Comparison of ENCODE assay signal across 8 cellular contexts in genomic region chr6:108559097-108559883, GRCh38. TPM values are rescaled to one million over a fixed set of nuclear protein-coding genes. Genes with fewer than 3 reads are reported as not detected.
DNase-seq lines count a peak whose midpoint lies in the region; ATAC-seq and TF ChIP-seq lines count a peak whose summit lies in the region.

No MANE protein-coding gene starts in this region.

- H3K27ac ChIP-seq in CD4-positive, CD25-positive, alpha-beta regulatory T cell (ENCODE audit: insufficient read depth, low read length, poor library complexity, severe bottlenecking) = peak overlapping the region; percentile 100
- H3K27ac ChIP-seq in HUES64 (ENCODE audit: low read depth, low read length) (peak overlapping the region; percentile 84; the same call in 1 of the 2 replicates), mucosa of rectum (ENCODE audit: low read depth in 2 of 2, low read length in 2 of 2) (peak overlapping the region; percentile 100)

- peaks cover 0 to 5% (median 0%) of the 10 kb centered on the region in 7 donors for H3K9me3 Mint-ChIP-seq in CD4-positive, CD25-positive, alpha-beta regulatory T cell

- H3K9ac ChIP-seq in HUES64 (ENCODE audit: low read depth, low read length) (peak overlapping the region; percentile 54), mucosa of rectum (ENCODE audit: low read depth in 1 of 2, low read length in 2 of 2) (peak overlapping the region; percentile 91 to 98)

- peaks cover 6% of the 10 kb centered on the region for H3K36me3 Mint-ChIP-seq in CD4-positive, CD25-positive, alpha-beta regulatory T cell

- peaks cover 15 to 33% (median 22%) of the 10 kb centered on the region in 4 donors for H3K4me1 Mint-ChIP-seq in CD4-positive, CD25-positive, alpha-beta regulatory T cell

- H3K4me3 Mint-ChIP-seq in CD4-positive, CD25-positive, alpha-beta regulatory T cell = peak overlapping the region; percentile 97 to 100 (median 98)

- peak; percentile 65 to 68 for ATAC-seq in CD4-positive, CD25-positive, alpha-beta regulatory T cell (ENCODE audit: low read depth in 2 of 2)
- ATAC-seq in GM19455 (IDR thresholded peaks at IDR 0.05; ENCODE audit: unreplicated experiment) = peak; percentile 47

- no peaks in the 10 kb centered on the region for H3K27me3 ChIP-seq in CD4-positive, CD25-positive, alpha-beta regulatory T cell (ENCODE audit: control insufficient read depth, insufficient read depth, low read length)
- H3K27me3 ChIP-seq in HUES64 (ENCODE audit: insufficient read depth, low read length) = peaks cover 56% of the 10 kb centered on the region
- H3K27me3 ChIP-seq in mucosa of rectum (ENCODE audit: control insufficient read depth in 2 of 2, insufficient read depth in 2 of 2, low read length in 2 of 2) = no peaks in the 10 kb centered on the region

- peak overlapping the region; percentile 99 for H3K4me3 ChIP-seq in CD4-positive, CD25-positive, alpha-beta regulatory T cell (ENCODE audit: low read depth, low read length)
- H3K4me3 ChIP-seq in HUES64 (ENCODE audit: low read length) = peak overlapping the region; percentile 68
- H3K4me3 ChIP-seq in epithelial cell of proximal tubule (ENCODE audit: low read depth, low read length) = peak overlapping the region; percentile 82
- peak overlapping the region; percentile 83 to 92 for H3K4me3 ChIP-seq in mucosa of rectum (ENCODE audit: low read length in 2 of 2)

- peak; percentile 82 to 91 (median 90) for DNase-seq in CD4-positive, CD25-positive, alpha-beta regulatory T cell
- DNase-seq in OCI-M1 (lab: John Stamatoyannopoulos, UW) (peak; percentile 92), epithelial cell of proximal tubule (ENCODE audit: low read depth) (no peak)
- DNase-seq in activated T-cell treated with anti-CD3 and anti-CD28 coated beads, Interleukin-2, amount 50 U/mL, for 1 hour = peak; percentile 87
- peak; percentile 61 to 77 for DNase-seq in stimulated activated CD8-positive, alpha-beta memory T cell treated with anti-CD3 and anti-CD28 coated beads, Interleukin-4, amount 100 ng/mL, for 4 hours (ENCODE audit: low read depth in 2 of 2, low spot score in 1 of 2)

- H3K36me3 ChIP-seq in CD4-positive, CD25-positive, alpha-beta regulatory T cell (ENCODE audit: control insufficient read depth, insufficient read depth, low read length) = no peaks in the 10 kb centered on the region
- H3K36me3 ChIP-seq in HUES64 (ENCODE audit: insufficient read depth, low read length) (no peaks in the 10 kb centered on the region), mucosa of rectum (ENCODE audit: control insufficient read depth in 2 of 2, insufficient read depth in 2 of 2, low read length in 2 of 2) (no peaks in the 10 kb centered on the region)

- peaks cover 27% of the 10 kb centered on the region for H3K4me1 ChIP-seq in CD4-positive, CD25-positive, alpha-beta regulatory T cell (ENCODE audit: control insufficient read depth, insufficient read depth, low read length, poor library complexity, severe bottlenecking)
- H3K4me1 ChIP-seq in HUES64 (ENCODE audit: insufficient read depth, low read length) (peaks cover 23% of the 10 kb centered on the region), mucosa of rectum (ENCODE audit: control insufficient read depth in 2 of 2, insufficient read depth in 2 of 2, low read length in 2 of 2) (peaks cover 23 to 29% of the 10 kb centered on the region in 2 donors)

- peak overlapping the region; percentile 91 to 100 (median 99) for H3K27ac Mint-ChIP-seq in CD4-positive, CD25-positive, alpha-beta regulatory T cell

- no peaks in the 10 kb centered on the region for H3K9me3 ChIP-seq in CD4-positive, CD25-positive, alpha-beta regulatory T cell (ENCODE audit: control insufficient read depth in 2 of 2, low read length in 2 of 2)
- no peaks in the 10 kb centered on the region for H3K9me3 ChIP-seq in HUES64 (ENCODE audit: insufficient read depth, low read depth, low read length)
- no peaks in the 10 kb centered on the region for H3K9me3 ChIP-seq in mucosa of rectum (ENCODE audit: control insufficient read depth in 2 of 2, low read length in 2 of 2)

- WGBS in HUES64 = under 1% methylated on average over 84 of the region's 84 CpGs

- no peak for TF ChIP-seq CTCF in epithelial cell of proximal tubule (conservative IDR thresholded peaks at IDR 0.05; ENCODE audit: low read depth, low read length)

- H3K27me3 Mint-ChIP-seq in CD4-positive, CD25-positive, alpha-beta regulatory T cell = no peaks in the 10 kb centered on the region

RNA-seq across cellular contexts. Expression of gene FOXO3, which starts 1.4 kb away (rescaled TPM):
- total RNA-seq in CD4-positive, CD25-positive, alpha-beta regulatory T cell = 24.2 TPM
- 10 to 100 TPM; 16.9 to 23.3 (median 20.2) TPM for polyA plus RNA-seq in CD4-positive, CD25-positive, alpha-beta regulatory T cell
- polyA plus RNA-seq in HUES64 (2013, experiment 1 of 2) = 8.5 TPM
- 8.0 TPM for polyA plus RNA-seq in HUES64 (2013, experiment 2 of 2)
- total RNA-seq in epithelial cell of proximal tubule = 16.8 TPM in 2 replicates
